ENCODE assay signal across 35 cellular contexts in the genomic region with DNA sequence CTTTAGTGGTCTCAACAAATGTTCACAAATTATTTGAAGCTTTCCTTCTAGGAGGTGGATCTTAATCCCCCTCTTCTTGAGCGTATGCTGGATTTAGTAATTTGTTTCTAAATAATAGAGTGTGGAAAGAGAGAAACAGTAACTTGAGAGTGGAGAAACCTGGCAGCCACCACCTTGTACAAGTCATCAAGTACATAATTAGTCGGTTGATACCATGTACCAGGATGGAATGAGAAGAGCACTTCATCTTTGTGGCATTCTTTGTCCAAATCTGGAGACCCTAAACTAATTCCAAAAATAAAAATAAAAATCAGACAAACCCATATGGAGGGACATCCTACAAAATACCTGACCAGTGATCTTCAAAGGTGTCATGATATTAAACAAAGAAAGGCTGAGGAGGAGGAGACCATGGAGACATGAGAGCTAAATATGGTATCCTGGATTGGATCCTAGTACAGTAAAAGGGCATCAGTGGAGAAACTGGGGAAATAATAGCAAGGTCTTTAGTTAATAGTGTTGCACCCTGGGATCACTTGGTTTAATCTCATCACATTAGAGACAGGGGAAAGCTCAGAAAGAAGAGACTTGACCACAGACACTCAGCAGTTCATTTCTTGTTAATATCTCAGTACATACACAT.
"Had no signal": no experiment of that assay in that cellular context is flagged by ENCODE, and none has a peak within 500 bp of the region (broad histone marks: within the 10 kb centered on the region; RNA-seq: fewer than 3 reads in every experiment).

No MANE protein-coding gene starts in this region.

- DNase-seq: activated CD4-positive, alpha-beta memory T cell treated with anti-CD3 and anti-CD28 coated beads, Interleukin-2, amount 10 ng/mL, durations not matched to agents 7 days and 5 days; activated CD4-positive, alpha-beta T cell treated with anti-CD3 and anti-CD28 coated beads for 1 hour; activated CD4-positive, alpha-beta T cell treated with anti-CD3 and anti-CD28 coated beads for 48 hours; activated CD4-positive, CD25-positive, alpha-beta regulatory T cell; activated CD8-positive, alpha-beta memory T cell treated with anti-CD3 and anti-CD28 coated beads for 24 hours; activated CD8-positive, alpha-beta memory T cell treated with anti-CD3 and anti-CD28 coated beads, Interleukin-2, amount 10 ng/mL, durations not matched to agents 7 days and 5 days; activated CD8-positive, alpha-beta memory T cell treated with anti-CD3 and anti-CD28 coated beads, Interleukin-2, amount 50 U/mL, for 48 hours; activated effector memory CD4-positive, alpha-beta T cell treated with Interleukin-2 at 50 U/mL for 16 hours; activated naive CD4-positive, alpha-beta T cell treated with anti-CD3 and anti-CD28 coated beads, Interleukin-2, amount 10 ng/mL, durations not matched to agents 7 days and 5 days; activated naive CD8-positive, alpha-beta T cell treated with anti-CD3 and anti-CD28 coated beads, Interleukin-2, amount 50 U/mL, for 24 hours; activated T-cell treated with anti-CD3 and anti-CD28 coated beads, Interleukin-2, amount 50 U/mL, for 48 hours; anterior cingulate cortex; caudate nucleus; cerebellar nuclear complex; NCI-H1092 treated with DMSO at 0.1 percent for 48 hours; NCI-H1436; NCI-H1694; NCI-H1930; NCI-H2081 treated with DMSO at 0.1 percent for 48 hours; NCI-H2171; NCI-H510A; NCI-H69; NK-92 treated with Interleukin-12 subunit alpha and Interleukin-12 subunit beta, amount 100 ng/mL, for 24 hours; PC-9; SHP77; SJCRH30; T1000; WERI-Rb-1 had no signal

- H3K27me3 ChIP-seq: SJCRH30 had no signal

- H3K4me2 ChIP-seq: KMS-11, PC-9 had no signal

- H3K9ac ChIP-seq: KMS-11 had no signal

- H3K9me3 ChIP-seq: SJCRH30 had no signal

- H3K36me3 Mint-ChIP-seq: activated CD8-positive, alpha-beta memory T cell treated with anti-CD3 and anti-CD28 coated beads, Interleukin-2, amount 10 ng/mL, durations not matched to agents 7 days and 5 days; activated naive CD4-positive, alpha-beta T cell treated with anti-CD3 and anti-CD28 coated beads, Interleukin-2, amount 10 ng/mL, durations not matched to agents 7 days and 5 days; activated naive CD8-positive, alpha-beta T cell; brain had no signal

- ATAC-seq: activated CD8-positive, alpha-beta memory T cell treated with anti-CD3 and anti-CD28 coated beads, Interleukin-2, amount 10 ng/mL, durations not matched to agents 7 days and 5 days; activated naive CD8-positive, alpha-beta T cell treated with anti-CD3 and anti-CD28 coated beads, Interleukin-2, amount 50 U/mL, for 24 hours had no signal

- H3K4me1 Mint-ChIP-seq: activated CD4-positive, alpha-beta memory T cell treated with anti-CD3 and anti-CD28 coated beads, Interleukin-2, amount 10 ng/mL, durations not matched to agents 7 days and 5 days; activated CD8-positive, alpha-beta memory T cell treated with anti-CD3 and anti-CD28 coated beads, Interleukin-2, amount 10 ng/mL, durations not matched to agents 7 days and 5 days; activated naive CD4-positive, alpha-beta T cell treated with anti-CD3 and anti-CD28 coated beads, Interleukin-2, amount 10 ng/mL, durations not matched to agents 7 days and 5 days; activated naive CD8-positive, alpha-beta T cell treated with anti-CD3 and anti-CD28 coated beads, Interleukin-2, amount 50 U/mL, for 24 hours had no signal

- H3K4me3 Mint-ChIP-seq: activated CD4-positive, alpha-beta memory T cell treated with anti-CD3 and anti-CD28 coated beads, Interleukin-2, amount 10 ng/mL, durations not matched to agents 7 days and 5 days; activated CD8-positive, alpha-beta memory T cell treated with anti-CD3 and anti-CD28 coated beads, Interleukin-2, amount 10 ng/mL, durations not matched to agents 7 days and 5 days; activated naive CD4-positive, alpha-beta T cell treated with anti-CD3 and anti-CD28 coated beads, Interleukin-2, amount 10 ng/mL, durations not matched to agents 7 days and 5 days; activated naive CD8-positive, alpha-beta T cell; activated naive CD8-positive, alpha-beta T cell treated with anti-CD3 and anti-CD28 coated beads, Interleukin-2, amount 50 U/mL, for 24 hours; brain had no signal

- H3K4me3 ChIP-seq: PC-9, SJCRH30, SK-N-MC had no signal

- H3K27me3 Mint-ChIP-seq: activated CD4-positive, alpha-beta memory T cell treated with anti-CD3 and anti-CD28 coated beads, Interleukin-2, amount 10 ng/mL, durations not matched to agents 7 days and 5 days; activated CD8-positive, alpha-beta memory T cell treated with anti-CD3 and anti-CD28 coated beads, Interleukin-2, amount 10 ng/mL, durations not matched to agents 7 days and 5 days; activated naive CD4-positive, alpha-beta T cell treated with anti-CD3 and anti-CD28 coated beads, Interleukin-2, amount 10 ng/mL, durations not matched to agents 7 days and 5 days; activated naive CD8-positive, alpha-beta T cell treated with anti-CD3 and anti-CD28 coated beads, Interleukin-2, amount 50 U/mL, for 24 hours; brain had no signal

- H2AFZ ChIP-seq: PC-9 had no signal

- H3K4me1 ChIP-seq: SJCRH30 had no signal

- FAIRE-seq: bronchial epithelial cell, RCC 7860 had no signal

- H3K9me3 Mint-ChIP-seq: activated naive CD4-positive, alpha-beta T cell treated with anti-CD3 and anti-CD28 coated beads, Interleukin-2, amount 10 ng/mL, durations not matched to agents 7 days and 5 days; brain had no signal

- H3K27ac ChIP-seq: KMS-11, PC-9, RWPE1, SJCRH30, SK-N-MC, WERI-Rb-1 had no signal

- H3K27ac Mint-ChIP-seq: activated CD4-positive, alpha-beta memory T cell treated with anti-CD3 and anti-CD28 coated beads, Interleukin-2, amount 10 ng/mL, durations not matched to agents 7 days and 5 days; activated CD8-positive, alpha-beta memory T cell treated with anti-CD3 and anti-CD28 coated beads, Interleukin-2, amount 10 ng/mL, durations not matched to agents 7 days and 5 days; activated naive CD4-positive, alpha-beta T cell treated with anti-CD3 and anti-CD28 coated beads, Interleukin-2, amount 10 ng/mL, durations not matched to agents 7 days and 5 days; activated naive CD8-positive, alpha-beta T cell; activated naive CD8-positive, alpha-beta T cell treated with anti-CD3 and anti-CD28 coated beads, Interleukin-2, amount 50 U/mL, for 24 hours; brain had no signal
